In the genomic region with DNA sequence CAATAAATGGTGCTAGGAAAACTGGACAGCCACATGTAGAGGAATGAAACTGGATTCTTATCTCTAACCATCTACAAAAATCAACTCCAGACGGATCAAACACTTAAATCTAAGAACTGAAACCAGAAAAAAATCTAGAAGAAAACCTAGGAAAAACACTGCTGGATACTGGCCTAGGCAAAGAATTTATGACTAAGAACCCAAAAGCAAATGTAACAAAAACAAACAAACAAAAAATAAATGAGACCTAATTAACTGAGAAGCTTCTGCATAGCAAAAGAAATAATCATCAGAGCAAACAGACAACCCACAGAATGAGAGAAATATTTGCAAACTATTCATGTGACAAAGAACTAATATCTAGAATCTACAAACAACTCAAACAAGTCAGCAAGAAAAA, we compare ENCODE assay signal across 23 cellular contexts.
"Had no signal": no experiment of that assay in that cellular context is flagged by ENCODE, and none has a peak within 500 bp of the region (broad histone marks: within the 10 kb centered on the region; RNA-seq: fewer than 3 reads in every experiment).

No MANE protein-coding gene starts in this region.

- H3K27me3 Mint-ChIP-seq: central memory CD8-positive, alpha-beta T cell; dendritic cell treated with granulocyte-macrophage colony-stimulating factor and Interleukin-4, amounts not matched to agents 40 ng/mL and 50 ng/mL, for 4 days; natural killer cell treated with Interleukin-12 subunit alpha and Interleukin-12 subunit beta and Interleukin-15 and Interleukin-18, amount 100 ng/mL, for 72 hours; stimulated activated memory B cell treated with anti-CD40 and anti-IgM and Interleukin-4, amounts not matched to agents 10 μg/mL and 1 μg/mL and 100 μg/mL, for 72 hours had no signal

- H3K9me3 Mint-ChIP-seq: activated T-cell treated with anti-CD3 and anti-CD28 coated beads, Interleukin-2, amount 50 U/mL, for 24 hours; activated T-helper 2 cell treated with anti-CD3 and anti-CD28 coated beads, Interferon-gamma antibody, Interleukin-2, Interleukin-4, amounts not matched to agents 10 μg/mL and 5 μg/mL and 100 μg/mL, durations not matched to agents 14 hours and 24 hours and 36 hours; central memory CD8-positive, alpha-beta T cell; natural killer cell treated with Interleukin-12 subunit alpha and Interleukin-12 subunit beta and Interleukin-15 and Interleukin-18, amount 100 ng/mL, for 72 hours had no signal

- DNase-seq: activated CD4-positive, alpha-beta T cell treated with anti-CD3 and anti-CD28 coated beads, Interleukin-2, amount 10 ng/mL, durations not matched to agents 7 days and 5 days; activated CD4-positive, CD25-positive, alpha-beta regulatory T cell; activated CD8-positive, alpha-beta T cell treated with anti-CD3 and anti-CD28 coated beads, Interleukin-2, amount 10 ng/mL, durations not matched to agents 7 days and 5 days; activated naive CD4-positive, alpha-beta T cell treated with Interleukin-2 at 50 U/mL for 16 hours; activated T-cell treated with anti-CD3 and anti-CD28 coated beads, Interleukin-2, amount 50 U/mL, for 24 hours; aorta; effector CD8-positive, alpha-beta T cell; foreskin keratinocyte; glutamatergic neuron; hippocampal formation; islet precursor cell; lower lobe of right lung; sigmoid colon; stimulated activated CD4-positive, alpha-beta T cell treated with anti-CD3 and anti-CD28 coated beads, Interleukin-4, amount 100 ng/mL, for 4 hours; testis had no signal

- H3K4me3 Mint-ChIP-seq: activated CD4-positive, alpha-beta T cell treated with anti-CD3 and anti-CD28 coated beads, Interleukin-2, amount 10 ng/mL, durations not matched to agents 7 days and 5 days; activated CD8-positive, alpha-beta T cell treated with anti-CD3 and anti-CD28 coated beads, Interleukin-2, amount 10 ng/mL, durations not matched to agents 7 days and 5 days; activated T-cell treated with anti-CD3 and anti-CD28 coated beads, Interleukin-2, amount 50 U/mL, for 24 hours; central memory CD8-positive, alpha-beta T cell; dendritic cell treated with granulocyte-macrophage colony-stimulating factor and Interleukin-4, amounts not matched to agents 40 ng/mL and 50 ng/mL, for 4 days; natural killer cell treated with Interleukin-12 subunit alpha and Interleukin-12 subunit beta and Interleukin-15 and Interleukin-18, amount 100 ng/mL, for 72 hours; stimulated activated memory B cell treated with anti-CD40 and anti-IgM and Interleukin-4, amounts not matched to agents 10 μg/mL and 1 μg/mL and 100 μg/mL, for 72 hours; type B pancreatic cell had no signal

- H3K9me3 ChIP-seq: esophagus muscularis mucosa, lower lobe of right lung, neutrophil, sigmoid colon, testis had no signal

- H3K27me3 ChIP-seq: esophagus muscularis mucosa, neutrophil, sigmoid colon, testis had no signal

- H3K4me3 ChIP-seq: esophagus muscularis mucosa, lower lobe of right lung, sigmoid colon, testis had no signal

- H3K36me3 Mint-ChIP-seq: natural killer cell treated with Interleukin-12 subunit alpha and Interleukin-12 subunit beta and Interleukin-15 and Interleukin-18, amount 100 ng/mL, for 72 hours; type B pancreatic cell had no signal

- ATAC-seq: activated CD8-positive, alpha-beta T cell treated with anti-CD3 and anti-CD28 coated beads, Interleukin-2, amount 10 ng/mL, durations not matched to agents 7 days and 5 days; foreskin keratinocyte; lower lobe of right lung; natural killer cell treated with Interleukin-12 subunit alpha and Interleukin-12 subunit beta and Interleukin-15 and Interleukin-18, amount 100 ng/mL, for 72 hours; stimulated activated memory B cell treated with anti-CD40 and anti-IgM and Interleukin-4, amounts not matched to agents 10 μg/mL and 1 μg/mL and 100 μg/mL, for 72 hours had no signal

- H3K27ac Mint-ChIP-seq: activated CD4-positive, alpha-beta T cell treated with anti-CD3 and anti-CD28 coated beads, Interleukin-2, amount 10 ng/mL, durations not matched to agents 7 days and 5 days; activated CD8-positive, alpha-beta T cell treated with anti-CD3 and anti-CD28 coated beads, Interleukin-2, amount 10 ng/mL, durations not matched to agents 7 days and 5 days; activated T-cell treated with anti-CD3 and anti-CD28 coated beads, Interleukin-2, amount 50 U/mL, for 24 hours; activated T-helper 2 cell treated with anti-CD3 and anti-CD28 coated beads, Interferon-gamma antibody, Interleukin-2, Interleukin-4, amounts not matched to agents 10 μg/mL and 5 μg/mL and 100 μg/mL, durations not matched to agents 14 hours and 24 hours and 36 hours; dendritic cell treated with granulocyte-macrophage colony-stimulating factor and Interleukin-4, amounts not matched to agents 40 ng/mL and 50 ng/mL, for 4 days; natural killer cell treated with Interleukin-12 subunit alpha and Interleukin-12 subunit beta and Interleukin-15 and Interleukin-18, amount 100 ng/mL, for 72 hours; type B pancreatic cell had no signal

- H3K4me1 ChIP-seq: esophagus muscularis mucosa, foreskin keratinocyte, lower lobe of right lung, sigmoid colon, testis had no signal

- H3K36me3 ChIP-seq: esophagus muscularis mucosa, lower lobe of right lung, neutrophil, sigmoid colon had no signal

- H3K27ac ChIP-seq: esophagus muscularis mucosa, foreskin keratinocyte, lower lobe of right lung, neutrophil, sigmoid colon, testis had no signal

- H3K4me1 Mint-ChIP-seq: activated CD4-positive, alpha-beta T cell treated with anti-CD3 and anti-CD28 coated beads, Interleukin-2, amount 10 ng/mL, durations not matched to agents 7 days and 5 days; central memory CD8-positive, alpha-beta T cell had no signal
